In genomic region chr2:136131484-136131960, GRCh38 we compare ENCODE assay signal across 1 cellular context.
TF ChIP-seq lines count a peak whose summit lies in the region.

No MANE protein-coding gene starts in this region.

TF ChIP-seq in GM12878, 131 proteins besides CTCF, POLR2A, EP300 and RAD21 (continued from another document):
- TF ChIP-seq, protein P1, sequence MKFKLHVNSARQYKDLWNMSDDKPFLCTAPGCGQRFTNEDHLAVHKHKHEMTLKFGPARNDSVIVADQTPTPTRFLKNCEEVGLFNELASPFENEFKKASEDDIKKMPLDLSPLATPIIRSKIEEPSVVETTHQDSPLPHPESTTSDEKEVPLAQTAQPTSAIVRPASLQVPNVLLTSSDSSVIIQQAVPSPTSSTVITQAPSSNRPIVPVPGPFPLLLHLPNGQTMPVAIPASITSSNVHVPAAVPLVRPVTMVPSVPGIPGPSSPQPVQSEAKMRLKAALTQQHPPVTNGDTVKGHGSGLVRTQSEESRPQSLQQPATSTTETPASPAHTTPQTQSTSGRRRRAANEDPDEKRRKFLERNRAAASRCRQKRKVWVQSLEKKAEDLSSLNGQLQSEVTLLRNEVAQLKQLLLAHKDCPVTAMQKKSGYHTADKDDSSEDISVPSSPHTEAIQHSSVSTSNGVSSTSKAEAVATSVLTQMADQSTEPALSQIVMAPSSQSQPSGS (IDR thresholded peaks at IDR 0.05; ENCODE audit: low read length) = no peak
- TF ChIP-seq CUX1 (IDR thresholded peaks at IDR 0.05; ENCODE audit: insufficient replicate concordance, low read depth, low read length) (no peak), NRF1 (conservative IDR thresholded peaks at IDR 0.05; ENCODE audit: low read depth, low read length) (no peak), ASH2L (IDR thresholded peaks at IDR 0.05; ENCODE audit: borderline replicate concordance, low read depth) (no peak), POU2F2 (IDR thresholded peaks at IDR 0.05; ENCODE audit: borderline replicate concordance, low read depth, low read length) (no peak), DPF2 (IDR thresholded peaks at IDR 0.05) (no peak), HDGF (IDR thresholded peaks at IDR 0.05) (peak; percentile 37; the same call in 1 of the 2 replicates), HCFC1 (IDR thresholded peaks at IDR 0.05; ENCODE audit: low read length) (no peak), ZBTB33 (IDR thresholded peaks at IDR 0.05) (no peak), CHD1 (IDR thresholded peaks at IDR 0.05; ENCODE audit: low read depth, low read length) (no peak), BMI1 (IDR thresholded peaks at IDR 0.05; ENCODE audit: borderline replicate concordance) (no peak), NR2F1 (conservative IDR thresholded peaks at IDR 0.05) (no peak), CBX5 (IDR thresholded peaks at IDR 0.05; ENCODE audit: low read depth) (no peak), TCF12 (IDR thresholded peaks at IDR 0.05; ENCODE audit: low read depth, low read length) (no peak), JUND (IDR thresholded peaks at IDR 0.05; ENCODE audit: low read depth, low read length) (no peak), CEBPZ (IDR thresholded peaks at IDR 0.05; ENCODE audit: low read depth, low read length) (no peak), USF2 (IDR thresholded peaks at IDR 0.05; ENCODE audit: borderline replicate concordance, low read depth, low read length) (no peak), POLR2AphosphoS5 (IDR thresholded peaks at IDR 0.05; ENCODE audit: low read length) (no peak), MEF2A (IDR thresholded peaks at IDR 0.05; ENCODE audit: insufficient read depth, low read depth, low read length) (no peak), KLF5 (IDR thresholded peaks at IDR 0.05; ENCODE audit: partially characterized antibody) (no peak), RFX5 (IDR thresholded peaks at IDR 0.05; ENCODE audit: low read depth, low read length) (no peak), ESRRA (IDR thresholded peaks at IDR 0.05; ENCODE audit: low read length) (no peak), SIX5 (IDR thresholded peaks at IDR 0.05; ENCODE audit: low read depth, low read length, severe bottlenecking) (no peak), RELA (IDR thresholded peaks at IDR 0.05; ENCODE audit: borderline replicate concordance, partially characterized antibody) (peak; percentile 31), PKNOX1 (IDR thresholded peaks at IDR 0.05) (no peak), TCF3 (IDR thresholded peaks at IDR 0.05; ENCODE audit: borderline replicate concordance, insufficient read depth, low read depth, low read length) (no peak), BRCA1 (IDR thresholded peaks at IDR 0.05; ENCODE audit: low read depth, low read length) (no peak), IKZF2 (IDR thresholded peaks at IDR 0.05) (peak in 1 of 2 experiments; percentile 5), POLR2AphosphoS2 (IDR thresholded peaks at IDR 0.05; ENCODE audit: low read depth, low read length) (no peak), FOXM1 (IDR thresholded peaks at IDR 0.05; ENCODE audit: low read depth, low read length) (no peak), RUNX3 (IDR thresholded peaks at IDR 0.05; ENCODE audit: low read length) (peak; percentile 77), ETV6 (conservative IDR thresholded peaks at IDR 0.05 in 1 of 2, IDR thresholded peaks at IDR 0.05 in 1 of 2; ENCODE audit: borderline replicate concordance in 1 of 2, low read depth in 1 of 2) (no peak; a peak in 1 of 4 replicates), MYC (IDR thresholded peaks at IDR 0.05; ENCODE audit: insufficient read depth, insufficient read length, insufficient replicate concordance, low read length, severe bottlenecking) (no peak), NBN (IDR thresholded peaks at IDR 0.05) (no peak; the same call in 1 of the 2 replicates), STAT3 (IDR thresholded peaks at IDR 0.05; ENCODE audit: low read depth, low read length) (no peak), ZSCAN29 (IDR thresholded peaks at IDR 0.05) (no peak), EZH2 (IDR thresholded peaks at IDR 0.05; ENCODE audit: borderline replicate concordance, control insufficient read depth, low read depth, low read length) (no peak)
- TF ChIP-seq, protein P2, sequence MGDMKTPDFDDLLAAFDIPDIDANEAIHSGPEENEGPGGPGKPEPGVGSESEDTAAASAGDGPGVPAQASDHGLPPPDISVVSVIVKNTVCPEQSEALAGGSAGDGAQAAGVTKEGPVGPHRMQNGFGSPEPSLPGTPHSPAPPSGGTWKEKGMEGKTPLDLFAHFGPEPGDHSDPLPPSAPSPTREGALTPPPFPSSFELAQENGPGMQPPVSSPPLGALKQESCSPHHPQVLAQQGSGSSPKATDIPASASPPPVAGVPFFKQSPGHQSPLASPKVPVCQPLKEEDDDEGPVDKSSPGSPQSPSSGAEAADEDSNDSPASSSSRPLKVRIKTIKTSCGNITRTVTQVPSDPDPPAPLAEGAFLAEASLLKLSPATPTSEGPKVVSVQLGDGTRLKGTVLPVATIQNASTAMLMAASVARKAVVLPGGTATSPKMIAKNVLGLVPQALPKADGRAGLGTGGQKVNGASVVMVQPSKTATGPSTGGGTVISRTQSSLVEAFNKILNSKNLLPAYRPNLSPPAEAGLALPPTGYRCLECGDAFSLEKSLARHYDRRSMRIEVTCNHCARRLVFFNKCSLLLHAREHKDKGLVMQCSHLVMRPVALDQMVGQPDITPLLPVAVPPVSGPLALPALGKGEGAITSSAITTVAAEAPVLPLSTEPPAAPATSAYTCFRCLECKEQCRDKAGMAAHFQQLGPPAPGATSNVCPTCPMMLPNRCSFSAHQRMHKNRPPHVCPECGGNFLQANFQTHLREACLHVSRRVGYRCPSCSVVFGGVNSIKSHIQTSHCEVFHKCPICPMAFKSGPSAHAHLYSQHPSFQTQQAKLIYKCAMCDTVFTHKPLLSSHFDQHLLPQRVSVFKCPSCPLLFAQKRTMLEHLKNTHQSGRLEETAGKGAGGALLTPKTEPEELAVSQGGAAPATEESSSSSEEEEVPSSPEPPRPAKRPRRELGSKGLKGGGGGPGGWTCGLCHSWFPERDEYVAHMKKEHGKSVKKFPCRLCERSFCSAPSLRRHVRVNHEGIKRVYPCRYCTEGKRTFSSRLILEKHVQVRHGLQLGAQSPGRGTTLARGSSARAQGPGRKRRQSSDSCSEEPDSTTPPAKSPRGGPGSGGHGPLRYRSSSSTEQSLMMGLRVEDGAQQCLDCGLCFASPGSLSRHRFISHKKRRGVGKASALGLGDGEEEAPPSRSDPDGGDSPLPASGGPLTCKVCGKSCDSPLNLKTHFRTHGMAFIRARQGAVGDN (IDR thresholded peaks at IDR 0.05) = no peak
- TF ChIP-seq, protein P3, sequence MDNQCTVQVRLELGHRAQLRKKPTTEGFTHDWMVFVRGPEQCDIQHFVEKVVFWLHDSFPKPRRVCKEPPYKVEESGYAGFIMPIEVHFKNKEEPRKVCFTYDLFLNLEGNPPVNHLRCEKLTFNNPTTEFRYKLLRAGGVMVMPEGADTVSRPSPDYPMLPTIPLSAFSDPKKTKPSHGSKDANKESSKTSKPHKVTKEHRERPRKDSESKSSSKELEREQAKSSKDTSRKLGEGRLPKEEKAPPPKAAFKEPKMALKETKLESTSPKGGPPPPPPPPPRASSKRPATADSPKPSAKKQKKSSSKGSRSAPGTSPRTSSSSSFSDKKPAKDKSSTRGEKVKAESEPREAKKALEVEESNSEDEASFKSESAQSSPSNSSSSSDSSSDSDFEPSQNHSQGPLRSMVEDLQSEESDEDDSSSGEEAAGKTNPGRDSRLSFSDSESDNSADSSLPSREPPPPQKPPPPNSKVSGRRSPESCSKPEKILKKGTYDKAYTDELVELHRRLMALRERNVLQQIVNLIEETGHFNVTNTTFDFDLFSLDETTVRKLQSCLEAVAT (IDR thresholded peaks at IDR 0.05) = peak; percentile 95
- TF ChIP-seq, protein P4, sequence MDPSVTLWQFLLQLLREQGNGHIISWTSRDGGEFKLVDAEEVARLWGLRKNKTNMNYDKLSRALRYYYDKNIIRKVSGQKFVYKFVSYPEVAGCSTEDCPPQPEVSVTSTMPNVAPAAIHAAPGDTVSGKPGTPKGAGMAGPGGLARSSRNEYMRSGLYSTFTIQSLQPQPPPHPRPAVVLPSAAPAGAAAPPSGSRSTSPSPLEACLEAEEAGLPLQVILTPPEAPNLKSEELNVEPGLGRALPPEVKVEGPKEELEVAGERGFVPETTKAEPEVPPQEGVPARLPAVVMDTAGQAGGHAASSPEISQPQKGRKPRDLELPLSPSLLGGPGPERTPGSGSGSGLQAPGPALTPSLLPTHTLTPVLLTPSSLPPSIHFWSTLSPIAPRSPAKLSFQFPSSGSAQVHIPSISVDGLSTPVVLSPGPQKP (IDR thresholded peaks at IDR 0.05; ENCODE audit: low read depth, low read length) = no peak
